22 cellular contexts compared by ENCODE assay signal in the genomic region with DNA sequence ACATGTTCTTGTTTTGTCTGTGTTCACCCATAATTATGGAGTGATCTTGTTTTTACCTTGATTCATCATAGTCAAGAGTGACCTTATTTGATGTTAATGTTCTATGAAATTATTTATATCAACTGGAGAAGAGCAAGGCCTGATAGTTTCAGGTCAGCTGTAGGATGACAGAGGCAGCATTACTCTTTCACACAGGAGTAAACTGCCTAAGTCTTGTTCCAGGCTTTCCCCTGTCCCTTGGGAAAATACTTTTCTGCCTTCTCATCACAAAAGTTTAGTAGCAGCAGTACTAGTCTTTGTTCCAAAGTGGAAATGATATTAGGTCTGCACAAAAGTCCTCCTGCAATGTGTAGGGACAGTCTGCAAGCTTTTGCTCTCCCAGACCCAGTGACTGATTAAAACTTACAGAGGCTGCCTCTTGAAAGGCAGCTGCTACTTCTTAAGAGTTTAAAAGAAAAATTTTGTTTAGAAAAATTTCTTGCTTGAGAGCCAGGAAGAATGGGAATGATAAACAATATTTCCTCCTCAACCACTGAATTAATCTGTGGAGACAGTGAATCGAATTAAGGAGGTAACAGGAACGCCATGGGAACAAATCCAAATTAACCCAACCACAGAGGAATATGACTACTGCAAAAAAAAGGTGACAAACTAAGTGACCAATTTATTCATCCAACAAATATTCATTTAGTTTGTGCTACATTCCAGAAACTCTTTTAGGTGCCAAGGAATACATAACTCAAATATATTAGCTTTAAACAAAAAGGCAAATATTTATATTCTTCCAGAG.
"Had no signal": no experiment of that assay in that cellular context is flagged by ENCODE, and none has a peak within 500 bp of the region (broad histone marks: within the 10 kb centered on the region; RNA-seq: fewer than 3 reads in every experiment).

No MANE protein-coding gene starts in this region.

- DNase-seq: activated CD4-positive, alpha-beta T cell treated with anti-CD3 and anti-CD28 coated beads, Interleukin-2, amount 10 ng/mL, durations not matched to agents 24 days and 14 days; activated CD8-positive, alpha-beta T cell treated with anti-CD3 and anti-CD28 coated beads for 36 hours; activated naive CD4-positive, alpha-beta T cell treated with anti-CD3 and anti-CD28 coated beads, Interleukin-2, amount 10 ng/mL, durations not matched to agents 7 days and 5 days; activated T-cell treated with anti-CD3 and anti-CD28 coated beads, Interleukin-2, amount 50 U/mL, for 1 hour; dorsolateral prefrontal cortex; endodermal cell; gastrocnemius medialis; heart right ventricle; mesendoderm; natural killer cell; posterior cingulate gyrus; sigmoid colon; stimulated activated CD4-positive, alpha-beta T cell treated with anti-CD3 and anti-CD28 coated beads, Interleukin-12 subunit alpha, Interleukin-12 subunit beta, amount 100 ng/mL, for 4 hours; stimulated activated CD4-positive, alpha-beta T cell treated with anti-CD3 and anti-CD28 coated beads, Interleukin-1b, Interleukin-23, amount 100 ng/mL, for 48 hours; stimulated activated naive CD8-positive, alpha-beta T cell treated with anti-CD3 and anti-CD28 coated beads, Interleukin-15, Interleukin-2, amounts not matched to agents 100 U/mL and 50 U/mL, for 24 hours had no signal

- H3K4me1 Mint-ChIP-seq: activated CD4-positive, alpha-beta T cell treated with anti-CD3 and anti-CD28 coated beads, Interleukin-2, amount 10 ng/mL, durations not matched to agents 24 days and 14 days; activated naive CD4-positive, alpha-beta T cell treated with anti-CD3 and anti-CD28 coated beads, Interleukin-2, amount 10 ng/mL, durations not matched to agents 7 days and 5 days; endodermal cell; natural killer cell had no signal

- H3K36me3 ChIP-seq: ascending aorta, cardiac muscle cell, gastrocnemius medialis, heart right ventricle, neutrophil, sigmoid colon, tibial nerve had no signal

- H3K4me3 Mint-ChIP-seq: activated CD4-positive, alpha-beta T cell treated with anti-CD3 and anti-CD28 coated beads, Interleukin-2, amount 10 ng/mL, durations not matched to agents 24 days and 14 days; activated CD8-positive, alpha-beta T cell treated with anti-CD3 and anti-CD28 coated beads for 36 hours; activated naive CD4-positive, alpha-beta T cell treated with anti-CD3 and anti-CD28 coated beads, Interleukin-2, amount 10 ng/mL, durations not matched to agents 7 days and 5 days; endodermal cell; natural killer cell; T-helper 1 cell treated with Interleukin-12 subunit alpha and Interleukin-12 subunit beta and Interleukin-4 antibody, amounts not matched to agents 30 μg/mL and 1 μg/mL, for 36 hours had no signal

- H3K27ac Mint-ChIP-seq: activated CD4-positive, alpha-beta T cell treated with anti-CD3 and anti-CD28 coated beads, Interleukin-2, amount 10 ng/mL, durations not matched to agents 24 days and 14 days; activated CD8-positive, alpha-beta T cell treated with anti-CD3 and anti-CD28 coated beads for 36 hours; activated naive CD4-positive, alpha-beta T cell treated with anti-CD3 and anti-CD28 coated beads, Interleukin-2, amount 10 ng/mL, durations not matched to agents 7 days and 5 days; activated T-helper 2 cell treated with anti-CD3 and anti-CD28 coated beads, Interferon-gamma antibody, Interleukin-2, Interleukin-4, amounts not matched to agents 10 μg/mL and 5 μg/mL and 100 μg/mL, durations not matched to agents 14 hours and 24 hours and 36 hours; endodermal cell; natural killer cell; T-helper 1 cell treated with Interleukin-12 subunit alpha and Interleukin-12 subunit beta and Interleukin-4 antibody, amounts not matched to agents 30 μg/mL and 1 μg/mL, for 36 hours had no signal

- ATAC-seq: activated CD8-positive, alpha-beta T cell treated with anti-CD3 and anti-CD28 coated beads for 36 hours; gastrocnemius medialis; heart right ventricle; natural killer cell; stimulated activated naive CD8-positive, alpha-beta T cell treated with anti-CD3 and anti-CD28 coated beads, Interleukin-15, Interleukin-2, amounts not matched to agents 100 U/mL and 50 U/mL, for 24 hours had no signal

- H3K9me3 ChIP-seq: ascending aorta, gastrocnemius medialis, heart right ventricle, neutrophil, sigmoid colon had no signal

- H3K27me3 ChIP-seq: ascending aorta, cardiac muscle cell, dorsolateral prefrontal cortex, gastrocnemius medialis, heart right ventricle, neutrophil, sigmoid colon, tibial nerve had no signal

- H3K27me3 Mint-ChIP-seq: activated CD4-positive, alpha-beta T cell treated with anti-CD3 and anti-CD28 coated beads, Interleukin-2, amount 10 ng/mL, durations not matched to agents 24 days and 14 days; activated CD8-positive, alpha-beta T cell treated with anti-CD3 and anti-CD28 coated beads for 36 hours; activated naive CD4-positive, alpha-beta T cell treated with anti-CD3 and anti-CD28 coated beads, Interleukin-2, amount 10 ng/mL, durations not matched to agents 7 days and 5 days had no signal

- H3K9me3 Mint-ChIP-seq: activated CD4-positive, alpha-beta T cell treated with anti-CD3 and anti-CD28 coated beads, Interleukin-2, amount 10 ng/mL, durations not matched to agents 24 days and 14 days; activated naive CD4-positive, alpha-beta T cell treated with anti-CD3 and anti-CD28 coated beads, Interleukin-2, amount 10 ng/mL, durations not matched to agents 7 days and 5 days; endodermal cell had no signal

- H3K4me1 ChIP-seq: ascending aorta, gastrocnemius medialis, heart right ventricle, sigmoid colon, tibial nerve had no signal

- H3K4me3 ChIP-seq: ascending aorta, cardiac muscle cell, dorsolateral prefrontal cortex, gastrocnemius medialis, heart right ventricle, sigmoid colon, tibial nerve had no signal

- H3K36me3 Mint-ChIP-seq: activated naive CD4-positive, alpha-beta T cell treated with anti-CD3 and anti-CD28 coated beads, Interleukin-2, amount 10 ng/mL, durations not matched to agents 7 days and 5 days; natural killer cell had no signal

- H3K27ac ChIP-seq: ascending aorta, cardiac muscle cell, dorsolateral prefrontal cortex, epithelial cell of prostate, gastrocnemius medialis, heart right ventricle, neutrophil, sigmoid colon, tibial nerve had no signal
